In genomic region chr11:102446606-102447005, GRCh38 we compare ENCODE assay signal across 13 cellular contexts. TPM values are rescaled to one million over a fixed set of nuclear protein-coding genes. Genes with fewer than 3 reads are reported as not detected.
A peak's percentile ranks its signal among the peaks of the same experiment; 100 is the strongest.
DNase-seq lines count a peak whose midpoint lies in the region; ATAC-seq and TF ChIP-seq lines count a peak whose summit lies in the region.
"Had no signal": no experiment of that assay in that cellular context is flagged by ENCODE, and none has a peak within 500 bp of the region (broad histone marks: within the 10 kb centered on the region; RNA-seq: fewer than 3 reads in every experiment).

No MANE protein-coding gene starts in this region.

- no peaks in the 10 kb centered on the region for H3K27me3 ChIP-seq in SK-N-SH (ENCODE audit: insufficient read depth)
- H3K27me3 ChIP-seq: stomach had no signal

- no peak for TF ChIP-seq RAD21 in SK-N-SH (IDR thresholded peaks at IDR 0.05; ENCODE audit: low read length)

- DNase-seq in activated T-cell treated with anti-CD3 and anti-CD28 coated beads, Interleukin-2, amount 50 U/mL, for 24 hours = no peak
- DNase-seq in activated T-cell treated with anti-CD3 and anti-CD28 coated beads, Interleukin-2, amount 50 U/mL, for 4 hours = no peak
- DNase-seq in SK-N-SH (no peak), epithelial cell of proximal tubule (ENCODE audit: low read depth) (peak; percentile 37), skeletal muscle cell (ENCODE audit: low read depth) (peak; percentile 39), AML-193 (lab: John Stamatoyannopoulos, UW) (no peak), nephron progenitor cell (no peak)
- DNase-seq: activated naive CD4-positive, alpha-beta T cell; KG1; NCI-H524; stomach had no signal

- peaks cover 21% of the 10 kb centered on the region for H3F3A ChIP-seq in SK-N-SH (replicated peaks; ENCODE audit: insufficient read depth)

- peak overlapping the region; percentile 36 to 60; a peak in 3 of 4 replicates for H3K27ac ChIP-seq in SK-N-SH (ENCODE audit: low read depth in 2 of 2, low read length in 1 of 2)
- H3K27ac ChIP-seq: stomach had no signal

- ATAC-seq in activated T-cell treated with anti-CD3 and anti-CD28 coated beads, Interleukin-2, amount 50 U/mL, for 4 hours = no peak
- ATAC-seq in HG03196 (IDR thresholded peaks at IDR 0.05; ENCODE audit: unreplicated experiment) = no peak

- CTCF ChIA-PET in SK-N-SH (lab: Yijun Ruan, JAX) = interaction anchor here (1.0 kb wide), 1 partner anchor 56 kb away, joined by 3 read pairs; no protein-coding TSS in a partner anchor

- no peaks in the 10 kb centered on the region for H3K9me2 ChIP-seq in SK-N-SH

- no peak overlapping the region for H2AFZ ChIP-seq in SK-N-SH (ENCODE audit: low read depth)

- peak overlapping the region; percentile 9; the same call in 1 of the 2 replicates for H3K4me2 ChIP-seq in SK-N-SH

- peaks cover 3 to 12% of the 10 kb centered on the region in 2 experiments; a peak in 3 of 4 replicates for H3K4me1 ChIP-seq in SK-N-SH (ENCODE audit: control insufficient read depth in 1 of 2, insufficient read depth in 2 of 2, low read depth in 1 of 2, low read length in 1 of 2)

- peak overlapping the region; percentile 84 for H3K27ac Mint-ChIP-seq in activated T-cell treated with anti-CD3 and anti-CD28 coated beads, Interleukin-2, amount 50 U/mL, for 24 hours
- H3K27ac Mint-ChIP-seq in nephron progenitor cell = no peak overlapping the region

- TF ChIP-seq CTCF in SK-N-SH (IDR thresholded peaks at IDR 0.05) (no peak), epithelial cell of proximal tubule (conservative IDR thresholded peaks at IDR 0.05; ENCODE audit: low read depth, low read length) (no peak), nephron progenitor cell (IDR thresholded peaks at IDR 0.05) (no peak)

- H3K9me3 ChIP-seq in SK-N-SH = no peaks in the 10 kb centered on the region
- H3K9me3 ChIP-seq: stomach had no signal

- no peak overlapping the region for H3K4me3 Mint-ChIP-seq in activated T-cell treated with anti-CD3 and anti-CD28 coated beads, Interleukin-2, amount 50 U/mL, for 24 hours
- no peak overlapping the region for H3K4me3 Mint-ChIP-seq in activated T-cell treated with anti-CD3 and anti-CD28 coated beads, Interleukin-2, amount 50 U/mL, for 4 hours
- H3K4me3 Mint-ChIP-seq in nephron progenitor cell = no peak overlapping the region
- H3K4me3 Mint-ChIP-seq: mesothelial cell of epicardium had no signal

- H3K4me3 ChIP-seq in SK-N-SH (ENCODE audit: low read depth in 2 of 2, low read length in 1 of 2) (no peak overlapping the region), epithelial cell of proximal tubule (ENCODE audit: low read depth, low read length) (no peak overlapping the region), skeletal muscle cell (ENCODE audit: low read depth, low read length) (no peak overlapping the region)
- H3K4me3 ChIP-seq: stomach had no signal

- no peaks in the 10 kb centered on the region for H3K27me3 Mint-ChIP-seq in activated T-cell treated with anti-CD3 and anti-CD28 coated beads, Interleukin-2, amount 50 U/mL, for 24 hours
- H3K27me3 Mint-ChIP-seq in activated T-cell treated with anti-CD3 and anti-CD28 coated beads, Interleukin-2, amount 50 U/mL, for 4 hours (ENCODE audit: low read depth) = no peaks in the 10 kb centered on the region
- no peaks in the 10 kb centered on the region for H3K27me3 Mint-ChIP-seq in nephron progenitor cell (ENCODE audit: low read depth, poor library complexity)

- peaks cover 15 to 24% of the 10 kb centered on the region in 2 experiments for H3K36me3 ChIP-seq in SK-N-SH (replicated peaks in 1 of 2; ENCODE audit: control insufficient read depth in 1 of 2, insufficient read depth in 2 of 2, low read length in 1 of 2)

- peaks cover 84% of the 10 kb centered on the region for H3K36me3 Mint-ChIP-seq in activated T-cell treated with anti-CD3 and anti-CD28 coated beads, Interleukin-2, amount 50 U/mL, for 24 hours (ENCODE audit: low read depth)
- peaks cover 60% of the 10 kb centered on the region for H3K36me3 Mint-ChIP-seq in activated T-cell treated with anti-CD3 and anti-CD28 coated beads, Interleukin-2, amount 50 U/mL, for 4 hours (ENCODE audit: insufficient read depth)
- H3K36me3 Mint-ChIP-seq in nephron progenitor cell (ENCODE audit: low read depth) = peaks cover 56% of the 10 kb centered on the region

- peaks cover 86% of the 10 kb centered on the region for H3K4me1 Mint-ChIP-seq in activated T-cell treated with anti-CD3 and anti-CD28 coated beads, Interleukin-2, amount 50 U/mL, for 24 hours (ENCODE audit: low read depth)
- H3K4me1 Mint-ChIP-seq in activated T-cell treated with anti-CD3 and anti-CD28 coated beads, Interleukin-2, amount 50 U/mL, for 4 hours (ENCODE audit: low read depth) = peaks cover 89% of the 10 kb centered on the region
- peaks cover 50% of the 10 kb centered on the region for H3K4me1 Mint-ChIP-seq in nephron progenitor cell

- WGBS in SK-N-SH (ENCODE audit: low lambda C conversion rate) = 13% methylated on average over 3 of the region's 3 CpGs

- no peak overlapping the region for H3K9ac ChIP-seq in SK-N-SH

- no peaks in the 10 kb centered on the region for H4K20me1 ChIP-seq in SK-N-SH (ENCODE audit: insufficient read depth)

- POLR2A ChIA-PET in SK-N-SH (lab: Yijun Ruan, JAX) = no interaction called here

- peaks cover 4% of the 10 kb centered on the region for H3K9me3 Mint-ChIP-seq in activated T-cell treated with anti-CD3 and anti-CD28 coated beads, Interleukin-2, amount 50 U/mL, for 24 hours
- no peaks in the 10 kb centered on the region for H3K9me3 Mint-ChIP-seq in activated T-cell treated with anti-CD3 and anti-CD28 coated beads, Interleukin-2, amount 50 U/mL, for 4 hours
- H3K9me3 Mint-ChIP-seq in nephron progenitor cell = peaks cover 44% of the 10 kb centered on the region

- H3K79me2 ChIP-seq in SK-N-SH (ENCODE audit: insufficient read depth) = peaks cover 94% of the 10 kb centered on the region

- peak in 1 of 2 experiments; percentile 51; a peak in 1 of 4 replicates for TF ChIP-seq EP300 in SK-N-SH (IDR thresholded peaks at IDR 0.05; ENCODE audit: borderline replicate concordance in 1 of 2, low read depth in 1 of 2, low read length in 1 of 2)

TF ChIP-seq in SK-N-SH, 30 proteins besides CTCF, POLR2A, EP300 and RAD21:
- TF ChIP-seq TCF12 (IDR thresholded peaks at IDR 0.05) = peak; percentile 56; the same call in 1 of the 2 replicates
- no peak for TF ChIP-seq RCOR1 (IDR thresholded peaks at IDR 0.05; ENCODE audit: low read length)
- peak; percentile 78 for TF ChIP-seq TEAD4 (IDR thresholded peaks at IDR 0.05; ENCODE audit: borderline replicate concordance, insufficient read depth)
- peak; percentile 42; the same call in 1 of the 2 replicates for TF ChIP-seq NFIC (IDR thresholded peaks at IDR 0.05; ENCODE audit: borderline replicate concordance)
- peak; percentile 74; the same call in 1 of the 2 replicates for TF ChIP-seq YY1 (IDR thresholded peaks at IDR 0.05; ENCODE audit: low read depth)
- TF ChIP-seq FOSL2 (IDR thresholded peaks at IDR 0.05; ENCODE audit: borderline replicate concordance, low read depth) = peak; percentile 77
- no peak for TF ChIP-seq EZH2phosphoT487 (IDR thresholded peaks at IDR 0.05; ENCODE audit: borderline replicate concordance, low read depth)
- no peak for TF ChIP-seq TAF1 (IDR thresholded peaks at IDR 0.05; ENCODE audit: borderline replicate concordance, low read depth, low read length)
- peak; percentile 85 for TF ChIP-seq JUND (IDR thresholded peaks at IDR 0.05)
- TF ChIP-seq, protein P1, sequence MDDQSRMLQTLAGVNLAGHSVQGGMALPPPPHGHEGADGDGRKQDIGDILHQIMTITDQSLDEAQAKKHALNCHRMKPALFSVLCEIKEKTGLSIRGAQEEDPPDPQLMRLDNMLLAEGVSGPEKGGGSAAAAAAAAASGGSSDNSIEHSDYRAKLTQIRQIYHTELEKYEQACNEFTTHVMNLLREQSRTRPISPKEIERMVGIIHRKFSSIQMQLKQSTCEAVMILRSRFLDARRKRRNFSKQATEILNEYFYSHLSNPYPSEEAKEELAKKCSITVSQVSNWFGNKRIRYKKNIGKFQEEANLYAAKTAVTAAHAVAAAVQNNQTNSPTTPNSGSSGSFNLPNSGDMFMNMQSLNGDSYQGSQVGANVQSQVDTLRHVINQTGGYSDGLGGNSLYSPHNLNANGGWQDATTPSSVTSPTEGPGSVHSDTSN (IDR thresholded peaks at IDR 0.05) = peak; percentile 78
- TF ChIP-seq RXRA (IDR thresholded peaks at IDR 0.05; ENCODE audit: borderline replicate concordance, low read depth) = no peak; the same call in 1 of the 2 replicates

RNA-seq across cellular contexts. Expression of gene TMEM123, which starts 6.0 kb away (rescaled TPM):
- total RNA-seq in activated T-cell treated with anti-CD3 and anti-CD28 coated beads, Interleukin-2, amount 50 U/mL, for 4 hours = 100 to 1,000 TPM; 177 to 189 (median 187) TPM
- 86.1 and 132 TPM in 2 replicates for polyA plus RNA-seq in SK-N-SH (2012; rRNA removed)
- 120 and 146 TPM in 2 replicates for polyA plus RNA-seq in SK-N-SH (2012; cell fraction: cytosol; rRNA removed)
- polyA plus RNA-seq in SK-N-SH (2012; cell fraction: nucleus; rRNA removed) = 11.3 and 29.4 TPM in 2 replicates
- 137 and 165 TPM in 2 replicates for total RNA-seq in epithelial cell of proximal tubule

Comparison
In these comparisons a context has a peak if more than half of its experiments do, and no peak if none do; other contexts are left out.
1. DNase-seq: peak in epithelial cell of proximal tubule (single experiment) and skeletal muscle cell (single experiment); none in activated T-cell treated with anti-CD3 and anti-CD28 coated beads, Interleukin-2, amount 50 U/mL, for 24 hours (single experiment), activated T-cell treated with anti-CD3 and anti-CD28 coated beads, Interleukin-2, amount 50 U/mL, for 4 hours (single experiment), SK-N-SH (single experiment), AML-193 (0 of 2) and nephron progenitor cell (single experiment).